23 cellular contexts compared by ENCODE assay signal in the genomic region with DNA sequence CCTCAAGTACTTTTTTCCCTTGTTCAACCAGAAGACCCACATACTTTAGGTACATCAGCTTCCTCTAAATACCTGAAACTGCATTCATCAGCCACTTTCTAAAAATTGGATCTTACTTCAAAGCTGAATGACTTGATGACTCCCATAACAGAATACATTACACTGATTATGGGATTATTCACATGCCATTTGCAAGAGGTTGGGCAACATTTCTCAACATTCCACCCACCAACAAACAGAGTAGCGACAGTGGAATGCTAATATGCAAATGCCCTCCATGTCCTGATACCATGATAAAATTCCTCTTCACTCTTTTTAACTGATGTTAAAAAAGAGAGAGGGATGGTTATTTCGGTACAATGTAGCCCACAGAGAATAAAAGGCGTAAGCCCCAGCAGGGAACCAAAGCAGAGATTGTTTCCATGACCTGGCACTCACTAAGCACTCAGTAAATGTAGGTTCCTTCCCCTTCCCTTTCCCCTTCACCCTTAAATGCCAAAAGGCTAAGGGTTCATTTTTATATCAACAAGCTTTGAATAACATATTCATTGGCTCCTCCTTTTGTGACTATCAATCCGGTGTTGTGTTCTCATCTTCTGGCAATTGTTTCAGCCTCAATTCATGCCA.
DNase-seq lines count a peak whose midpoint lies in the region; ATAC-seq and TF ChIP-seq lines count a peak whose summit lies in the region.
"Had no signal": no experiment of that assay in that cellular context is flagged by ENCODE, and none has a peak within 500 bp of the region (broad histone marks: within the 10 kb centered on the region; RNA-seq: fewer than 3 reads in every experiment).

No MANE protein-coding gene starts in this region.

- H2AK5ac ChIP-seq in mesendoderm (ENCODE audit: low read length) = no peak overlapping the region

- H3K36me3 Mint-ChIP-seq in stimulated activated naive B cell treated with anti-CD40 and anti-IgM and Interleukin-4, amounts not matched to agents 10 μg/mL and 1 μg/mL and 100 μg/mL, for 72 hours = no peaks in the 10 kb centered on the region
- H3K36me3 Mint-ChIP-seq: activated naive CD8-positive, alpha-beta T cell; T-cell had no signal

- H3K27ac ChIP-seq in mesendoderm (ENCODE audit: low read depth, low read length) = peak overlapping the region; percentile 12
- H3K27ac ChIP-seq: breast epithelium, WERI-Rb-1 had no signal

- WGBS in mesendoderm (ENCODE audit: extremely low coverage, insufficient coverage, low lambda C conversion rate) = no CpG with 5 or more reads among the region's 4 CpGs

- no peak overlapping the region for H4K5ac ChIP-seq in mesendoderm (ENCODE audit: low read length)

- peak; percentile 36 for ATAC-seq in esophagus mucosa
- ATAC-seq in stimulated activated naive B cell treated with anti-CD40 and anti-IgM and Interleukin-4, amounts not matched to agents 10 μg/mL and 1 μg/mL and 100 μg/mL, for 72 hours (replicated peaks) = no peak
- ATAC-seq: HepG2, right cardiac atrium, T-cell had no signal

- no peak overlapping the region for H3K4me2 ChIP-seq in mesendoderm (ENCODE audit: low read length)

- H3K4me3 Mint-ChIP-seq in stimulated activated naive B cell treated with anti-CD40 and anti-IgM and Interleukin-4, amounts not matched to agents 10 μg/mL and 1 μg/mL and 100 μg/mL, for 72 hours = no peak overlapping the region
- H3K4me3 Mint-ChIP-seq: activated naive CD8-positive, alpha-beta T cell; CD4-positive, alpha-beta T cell; stimulated activated naive CD8-positive, alpha-beta T cell treated with anti-CD3 and anti-CD28 coated beads, Interleukin-15, Interleukin-2, amounts not matched to agents 100 ng/mL and 50 ng/mL, for 24 hours; T-cell had no signal

- no peaks in the 10 kb centered on the region for H3K79me2 ChIP-seq in mesendoderm (ENCODE audit: control insufficient read depth, insufficient read depth, low read length)

- no peak overlapping the region for H2BK5ac ChIP-seq in mesendoderm (ENCODE audit: low read length)

- H4K8ac ChIP-seq in mesendoderm (ENCODE audit: low read depth, low read length) = no peak overlapping the region

- no peak overlapping the region for H3K9ac ChIP-seq in mesendoderm (ENCODE audit: low read length)

- H2BK120ac ChIP-seq in mesendoderm (ENCODE audit: low read depth, low read length) = no peak overlapping the region

- H2BK15ac ChIP-seq in mesendoderm (replicated peaks; ENCODE audit: low read depth) = no peak overlapping the region

- no peak overlapping the region for H3K23ac ChIP-seq in mesendoderm (ENCODE audit: low read length)

- H3K27me3 Mint-ChIP-seq in stimulated activated naive B cell treated with anti-CD40 and anti-IgM and Interleukin-4, amounts not matched to agents 10 μg/mL and 1 μg/mL and 100 μg/mL, for 72 hours = no peaks in the 10 kb centered on the region
- H3K27me3 Mint-ChIP-seq: CD4-positive, alpha-beta T cell; stimulated activated naive CD8-positive, alpha-beta T cell treated with anti-CD3 and anti-CD28 coated beads, Interleukin-15, Interleukin-2, amounts not matched to agents 100 ng/mL and 50 ng/mL, for 24 hours had no signal

- peak overlapping the region; percentile 68 for H3K18ac ChIP-seq in mesendoderm (ENCODE audit: low read length)

- DNase-seq in Ammon's horn (ENCODE audit: low spot score) (peak; percentile 15), RPMI7951 (ENCODE audit: low read depth) (peak; percentile 8), mesendoderm (peak; percentile 89), DMS 273 (lab: John Stamatoyannopoulos, UW; ENCODE audit: unreplicated experiment) (no peak), NCI-H2227 treated with DMSO at 0.1 percent for 48 hours (lab: John Stamatoyannopoulos, UW) (no peak), GM10266 (ENCODE audit: extremely low spot score) (no peak)
- no peak for DNase-seq in stimulated activated naive B cell treated with anti-CD40 and anti-IgM and Interleukin-4, amounts not matched to agents 10 μg/mL and 1 μg/mL and 100 μg/mL, for 72 hours
- DNase-seq: activated T-cell treated with anti-CD3 and anti-CD28 coated beads, Interleukin-2, amount 50 U/mL, for 48 hours; CD4-positive, alpha-beta T cell; hippocampal formation; left cardiac atrium; NCI-H1930; NCI-H526; nucleus accumbens; right cardiac atrium; T-cell; upper lobe of left lung; WERI-Rb-1 had no signal

- H3K27me3 ChIP-seq in mesendoderm (ENCODE audit: insufficient read depth, low read length, poor library complexity) = no peaks in the 10 kb centered on the region
- H3K27me3 ChIP-seq: breast epithelium, upper lobe of left lung had no signal

- H3K36me3 ChIP-seq in mesendoderm (ENCODE audit: control insufficient read depth, insufficient read depth, low read length) = no peaks in the 10 kb centered on the region
- H3K36me3 ChIP-seq: breast epithelium, upper lobe of left lung, WERI-Rb-1 had no signal

- no peak overlapping the region for H3K4me3 ChIP-seq in mesendoderm (ENCODE audit: low read length)
- H3K4me3 ChIP-seq: breast epithelium, upper lobe of left lung had no signal

- H3K4me1 Mint-ChIP-seq in stimulated activated naive B cell treated with anti-CD40 and anti-IgM and Interleukin-4, amounts not matched to agents 10 μg/mL and 1 μg/mL and 100 μg/mL, for 72 hours = no peaks in the 10 kb centered on the region
- H3K4me1 Mint-ChIP-seq: T-cell had no signal

- H3K27ac Mint-ChIP-seq in stimulated activated naive B cell treated with anti-CD40 and anti-IgM and Interleukin-4, amounts not matched to agents 10 μg/mL and 1 μg/mL and 100 μg/mL, for 72 hours = no peak overlapping the region
- H3K27ac Mint-ChIP-seq: activated naive CD8-positive, alpha-beta T cell; CD4-positive, alpha-beta T cell; stimulated activated naive CD8-positive, alpha-beta T cell treated with anti-CD3 and anti-CD28 coated beads, Interleukin-15, Interleukin-2, amounts not matched to agents 100 ng/mL and 50 ng/mL, for 24 hours; T-cell had no signal

- no peak overlapping the region for H3K4ac ChIP-seq in mesendoderm (ENCODE audit: low read depth, low read length)

- H3K9me3 Mint-ChIP-seq in stimulated activated naive B cell treated with anti-CD40 and anti-IgM and Interleukin-4, amounts not matched to agents 10 μg/mL and 1 μg/mL and 100 μg/mL, for 72 hours = peaks cover 0 to 1% of the 10 kb centered on the region in 2 donors
- H3K9me3 Mint-ChIP-seq: stimulated activated naive CD8-positive, alpha-beta T cell treated with anti-CD3 and anti-CD28 coated beads, Interleukin-15, Interleukin-2, amounts not matched to agents 100 ng/mL and 50 ng/mL, for 24 hours had no signal

- no peaks in the 10 kb centered on the region for H3K79me1 ChIP-seq in mesendoderm (ENCODE audit: low read length)

- TF ChIP-seq CTCF in GM10266 (IDR thresholded peaks at IDR 0.05; ENCODE audit: control insufficient read depth, insufficient read depth, low read depth, missing control alignments) = no peak

- H3K4me1 ChIP-seq in mesendoderm (ENCODE audit: control insufficient read depth, low read depth, low read length) = peaks cover 6% of the 10 kb centered on the region
- H3K4me1 ChIP-seq: breast epithelium had no signal

- no peak overlapping the region for H3K56ac ChIP-seq in mesendoderm (ENCODE audit: low read length)

Comparison
In these comparisons a context has a peak if more than half of its experiments do, and no peak if none do; other contexts are left out.
1. DNase-seq: peak in Ammon's horn (single experiment), RPMI7951 (single experiment) and mesendoderm (single experiment); none in DMS 273 (single experiment), NCI-H2227 treated with DMSO at 0.1 percent for 48 hours (single experiment), stimulated activated naive B cell treated with anti-CD40 and anti-IgM and Interleukin-4, amounts not matched to agents 10 μg/mL and 1 μg/mL and 100 μg/mL, for 72 hours (single experiment) and GM10266 (single experiment).